Comparison of ENCODE assay signal across 16 cellular contexts in genomic region chr3:38549957-38550840, GRCh38.
"Had no signal": no experiment of that assay in that cellular context is flagged by ENCODE, and none has a peak within 500 bp of the region (broad histone marks: within the 10 kb centered on the region; RNA-seq: fewer than 3 reads in every experiment).

No MANE protein-coding gene starts in this region.

- DNase-seq: activated CD4-positive, alpha-beta T cell treated with anti-CD3 and anti-CD28 coated beads, Interleukin-2, amount 50 U/mL, for 48 hours; dorsolateral prefrontal cortex; mesenchymal stem cell; Right ventricle myocardium superior; sigmoid colon; SK-N-SH; stimulated activated naive CD4-positive, alpha-beta T cell; substantia nigra; T-cell; T-helper 9 cell; trophoblast cell had no signal

- H3K36me3 ChIP-seq: ascending aorta, breast epithelium, sigmoid colon had no signal

- H3K27me3 ChIP-seq: ascending aorta, breast epithelium, dorsolateral prefrontal cortex, sigmoid colon had no signal

- H3K4me3 Mint-ChIP-seq: activated naive CD4-positive, alpha-beta T cell treated with anti-CD3 and anti-CD28 coated beads, Interleukin-2, amount 10 ng/mL, durations not matched to agents 7 days and 5 days; activated T-helper 1 cell treated with anti-CD3 and anti-CD28 coated beads, Interleukin-12 subunit alpha, Interleukin-12 subunit beta, Interleukin-2, Interleukin-4 antibody, amounts not matched to agents 30 ng/mL and 10 ng/mL and 1 ng/mL, durations not matched to agents 14 hours and 24 hours and 36 hours; T-cell had no signal

- H3K27ac ChIP-seq: ascending aorta, breast epithelium, dorsolateral prefrontal cortex, sigmoid colon had no signal

- H3K4me3 ChIP-seq: ascending aorta, breast epithelium, dorsolateral prefrontal cortex, sigmoid colon had no signal

- H3K36me3 Mint-ChIP-seq: activated naive CD4-positive, alpha-beta T cell treated with anti-CD3 and anti-CD28 coated beads, Interleukin-2, amount 10 ng/mL, durations not matched to agents 7 days and 5 days; T-cell had no signal

- H3K9me3 Mint-ChIP-seq: activated naive CD4-positive, alpha-beta T cell treated with anti-CD3 and anti-CD28 coated beads, Interleukin-2, amount 10 ng/mL, durations not matched to agents 7 days and 5 days; activated T-helper 1 cell treated with anti-CD3 and anti-CD28 coated beads, Interleukin-12 subunit alpha, Interleukin-12 subunit beta, Interleukin-2, Interleukin-4 antibody, amounts not matched to agents 30 ng/mL and 10 ng/mL and 1 ng/mL, durations not matched to agents 14 hours and 24 hours and 36 hours had no signal

- H3K4me1 ChIP-seq: ascending aorta, breast epithelium, sigmoid colon had no signal

- H3K27ac Mint-ChIP-seq: activated naive CD4-positive, alpha-beta T cell treated with anti-CD3 and anti-CD28 coated beads, Interleukin-2, amount 10 ng/mL, durations not matched to agents 7 days and 5 days; activated T-helper 1 cell treated with anti-CD3 and anti-CD28 coated beads, Interleukin-12 subunit alpha, Interleukin-12 subunit beta, Interleukin-2, Interleukin-4 antibody, amounts not matched to agents 30 ng/mL and 10 ng/mL and 1 ng/mL, durations not matched to agents 14 hours and 24 hours and 36 hours; T-cell had no signal

- ATAC-seq: esophagus mucosa, T-cell had no signal

- H3K9me3 ChIP-seq: ascending aorta, SK-N-SH had no signal

- H3K4me1 Mint-ChIP-seq: T-cell had no signal
